ENCODE assay signal across 8 cellular contexts in the genomic region with DNA sequence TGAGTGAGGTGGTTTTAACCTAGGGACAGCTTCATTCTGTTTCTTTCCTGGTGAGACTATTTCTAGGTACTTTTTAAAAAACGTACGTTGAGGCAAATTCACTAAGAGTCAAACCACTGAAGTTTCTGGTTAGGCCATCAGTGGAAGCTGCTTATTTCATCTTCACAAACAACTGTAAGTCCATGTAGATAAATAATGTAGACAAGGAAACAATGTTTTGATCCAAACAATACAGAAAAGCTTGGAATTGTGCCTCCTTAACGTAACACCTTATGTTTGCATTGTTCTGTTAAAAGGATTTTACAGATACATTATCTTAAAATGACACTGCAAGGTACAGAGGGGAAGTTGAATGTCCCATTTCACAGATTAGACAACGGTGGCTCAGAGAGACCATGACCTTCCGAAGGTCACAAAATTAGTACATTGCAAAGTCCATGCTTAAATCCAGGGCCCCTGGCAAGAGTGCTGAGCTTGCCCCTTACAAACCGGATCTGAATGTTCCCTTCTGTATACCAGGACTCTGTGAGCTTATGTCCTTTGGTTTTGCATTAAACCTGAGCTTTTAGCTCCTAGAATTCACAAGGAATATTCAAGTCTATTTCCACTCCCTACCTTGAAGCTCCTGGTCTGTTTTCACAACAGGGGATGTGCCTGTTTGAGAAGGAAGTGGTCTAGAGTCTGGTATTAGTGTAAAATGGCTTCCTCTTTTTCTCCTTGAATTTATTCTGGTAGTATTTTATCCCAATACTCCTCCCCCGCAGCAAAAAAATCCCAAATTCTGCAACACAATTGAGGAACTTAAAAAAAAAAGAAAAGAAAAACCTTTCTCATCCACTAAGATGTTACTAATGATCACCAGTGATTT. TPM values are rescaled to one million over a fixed set of nuclear protein-coding genes. Genes with fewer than 3 reads are reported as not detected.
DNase-seq lines count a peak whose midpoint lies in the region; ATAC-seq and TF ChIP-seq lines count a peak whose summit lies in the region.

No MANE protein-coding gene starts in this region.

- no peak overlapping the region for H2BK15ac ChIP-seq in H9 (ENCODE audit: low read depth, low read length)
- no peak overlapping the region for H2BK15ac ChIP-seq in neuronal stem cell (ENCODE audit: low read length)

- H2AFZ ChIP-seq in H9 (ENCODE audit: low read length) (peak overlapping the region; percentile 88), neuronal stem cell (ENCODE audit: low read length) (peak overlapping the region; percentile 76)

- H3K36me3 ChIP-seq in Peyer's patch: no peaks in the 10 kb centered on the region
- no peaks in the 10 kb centered on the region for H3K36me3 ChIP-seq in endocrine pancreas (ENCODE audit: control insufficient read depth, insufficient read depth, low read length)
- H3K36me3 ChIP-seq in neuronal stem cell (replicated peaks in 1 of 2; ENCODE audit: control insufficient read depth in 2 of 2, insufficient read depth in 2 of 2, low read length in 2 of 2): no peaks in the 10 kb centered on the region

- no peaks in the 10 kb centered on the region for H4K20me1 ChIP-seq in H9 (ENCODE audit: control insufficient read depth, insufficient read depth, insufficient read length)

- peaks cover 2% of the 10 kb centered on the region for H3K23me2 ChIP-seq in H9 (ENCODE audit: insufficient read length, low read depth, low read length, poor library complexity, severe bottlenecking)

- H4K91ac ChIP-seq in H9 (ENCODE audit: insufficient read length, low read depth, low read length): no peak overlapping the region
- H4K91ac ChIP-seq in neuronal stem cell (ENCODE audit: low read depth, low read length, poor library complexity): no peak overlapping the region

- WGBS in H9 (ENCODE audit: extremely low coverage, insufficient read length, low lambda C conversion rate): no CpG with 5 or more reads among the region's 7 CpGs
- WGBS in neuronal stem cell (ENCODE audit: extremely low coverage in 2 of 2, insufficient read length in 2 of 2, insufficient replicate concordance in 1 of 2), 2 donors: no CpG with 5 or more reads among the region's 7 CpGs

- H2BK20ac ChIP-seq in H9 (ENCODE audit: low read depth, low read length, poor library complexity, severe bottlenecking): no peak overlapping the region

- H3K4me2 ChIP-seq in H9 (ENCODE audit: insufficient read depth, insufficient read length, low read length) (no peak overlapping the region), neuronal stem cell (ENCODE audit: insufficient read depth, low read length, poor library complexity, severe bottlenecking) (no peak overlapping the region)

- H3K56ac ChIP-seq in H9 (ENCODE audit: insufficient read length, low read depth, low read length): no peak overlapping the region

- no peaks in the 10 kb centered on the region for H3K9me3 Mint-ChIP-seq in H9

- H2BK5ac ChIP-seq in H9 (ENCODE audit: insufficient read length, low read length): no peak overlapping the region
- H2BK5ac ChIP-seq in neuronal stem cell (ENCODE audit: low read length): no peak overlapping the region

- H3K4me3 Mint-ChIP-seq in H9: peak overlapping the region in 1 of 2 experiments; percentile 42; a peak in 1 of 5 replicates

- H3K14ac ChIP-seq in H9 (ENCODE audit: insufficient read depth, low read length) (no peak overlapping the region), neuronal stem cell (ENCODE audit: low read length) (no peak overlapping the region)

- H2BK120ac ChIP-seq in H9 (ENCODE audit: low read depth, low read length, poor library complexity, severe bottlenecking) (no peak overlapping the region), neuronal stem cell (ENCODE audit: low read depth, low read length) (no peak overlapping the region)

- no peaks in the 10 kb centered on the region for H3K27me3 Mint-ChIP-seq in H9 (ENCODE audit: low read depth)

- H3K4ac ChIP-seq in H9 (ENCODE audit: low read depth, low read length) (no peak overlapping the region), neuronal stem cell (ENCODE audit: low read length) (no peak overlapping the region)

- H3K9me3 ChIP-seq in H9 (ENCODE audit: control insufficient read depth, low read depth, low read length) (no peaks in the 10 kb centered on the region), Peyer's patch (no peaks in the 10 kb centered on the region), endocrine pancreas (ENCODE audit: control insufficient read depth, low read length) (no peaks in the 10 kb centered on the region), neuronal stem cell (replicated peaks in 1 of 2; ENCODE audit: control insufficient read depth in 2 of 2, insufficient read depth in 1 of 2, low read depth in 1 of 2, low read length in 2 of 2) (no peaks in the 10 kb centered on the region)

- H2BK12ac ChIP-seq in H9 (ENCODE audit: insufficient read length, low read depth, low read length) (no peak overlapping the region), neuronal stem cell (ENCODE audit: low read length) (no peak overlapping the region)

- H3K27me3 ChIP-seq in H9 (ENCODE audit: insufficient read depth, low read length) (no peaks in the 10 kb centered on the region), Peyer's patch (no peaks in the 10 kb centered on the region), endocrine pancreas (ENCODE audit: control insufficient read depth, insufficient read depth, low read length) (no peaks in the 10 kb centered on the region), neuronal stem cell (ENCODE audit: control insufficient read depth in 3 of 3, insufficient read depth in 3 of 3, low read depth in 1 of 3, low read length in 3 of 3) (no peaks in the 10 kb centered on the region)

- H3K4me1 ChIP-seq in H9 (ENCODE audit: insufficient read depth, low read length): peaks cover 8% of the 10 kb centered on the region; the same call in 1 of the 2 replicates
- H3K4me1 ChIP-seq in Peyer's patch: peaks cover 5 to 32% (median 13%) of the 10 kb centered on the region in 4 donors
- H3K4me1 ChIP-seq in endocrine pancreas (ENCODE audit: control insufficient read depth, insufficient read depth, low read length): no peaks in the 10 kb centered on the region
- H3K4me1 ChIP-seq in neuronal stem cell (ENCODE audit: control insufficient read depth in 2 of 2, insufficient read depth in 1 of 2, low read depth in 1 of 2, low read length in 2 of 2): peaks cover 7 to 13% of the 10 kb centered on the region in 2 donors

- H4K8ac ChIP-seq in H9 (replicated peaks; ENCODE audit: insufficient read length, low read depth, low read length) (no peak overlapping the region), neuronal stem cell (ENCODE audit: low read depth, low read length) (no peak overlapping the region)

- no peak overlapping the region for H3T11ph ChIP-seq in H9 (ENCODE audit: low read length)

- peaks cover 34 to 35% of the 10 kb centered on the region in 2 experiments for H3K4me1 Mint-ChIP-seq in H9

- H3K27ac Mint-ChIP-seq in H9: peak overlapping the region; percentile 94 to 99 (median 97); a peak in 6 of 7 replicates

- H4K5ac ChIP-seq in H9 (ENCODE audit: insufficient read length, low read depth, low read length): no peak overlapping the region

- DNase-seq in H9 (no peak), Peyer's patch (peak in 1 of 3 donors; percentile 44), neuronal stem cell (ENCODE audit: low spot score) (no peak), NCI-H2081 treated with DMSO at 0.1 percent for 48 hours (lab: John Stamatoyannopoulos, UW) (no peak), GM19238 (ENCODE audit: insufficient read length, low spot score) (no peak)

- H2AK5ac ChIP-seq in H9 (ENCODE audit: insufficient read length, low read length) (no peak overlapping the region), neuronal stem cell (ENCODE audit: low read depth, low read length) (no peak overlapping the region)

- H3K23ac ChIP-seq in H9 (ENCODE audit: insufficient read length, low read depth, low read length) (no peak overlapping the region), neuronal stem cell (ENCODE audit: low read depth, low read length, poor library complexity) (no peak overlapping the region)

- no peaks in the 10 kb centered on the region for H3K79me2 ChIP-seq in H9 (ENCODE audit: insufficient read depth, low read length)

- no peak for ATAC-seq in GM21381 (IDR thresholded peaks at IDR 0.05; ENCODE audit: unreplicated experiment)
- ATAC-seq in activated CD4-positive, CD25-positive, alpha-beta regulatory T cell treated with anti-CD3 and anti-CD28 coated beads, Interleukin-2, amount 50 U/mL, for 24 hours: no peak

- H3K4me3 ChIP-seq in Peyer's patch: no peak overlapping the region
- H3K4me3 ChIP-seq in endocrine pancreas (ENCODE audit: control insufficient read depth, insufficient read depth, low read length): peak overlapping the region; percentile 67
- H3K4me3 ChIP-seq in neuronal stem cell (ENCODE audit: low read length in 2 of 2): no peak overlapping the region

- no peaks in the 10 kb centered on the region for H3K36me3 Mint-ChIP-seq in H9 (ENCODE audit: insufficient read depth in 1 of 3, low read depth in 3 of 3)

- H3K79me1 ChIP-seq in H9 (ENCODE audit: insufficient read depth, low read depth, low read length, poor library complexity, severe bottlenecking) (no peaks in the 10 kb centered on the region), neuronal stem cell (ENCODE audit: low read depth, low read length) (no peaks in the 10 kb centered on the region)

- H3K9ac ChIP-seq in H9 (ENCODE audit: extremely low read depth, insufficient read length, low read length) (no peak overlapping the region), endocrine pancreas (ENCODE audit: control insufficient read depth, insufficient read depth, low read length) (no peak overlapping the region), neuronal stem cell (ENCODE audit: low read depth, low read length, poor library complexity) (no peak overlapping the region)

- H3K18ac ChIP-seq in H9 (ENCODE audit: insufficient read length, low read depth, low read length) (no peak overlapping the region), neuronal stem cell (ENCODE audit: low read length) (no peak overlapping the region)

- H3K27ac ChIP-seq in H9 (ENCODE audit: insufficient read length, low read depth, low read length) (peak overlapping the region; percentile 32), Peyer's patch (peak overlapping the region; percentile 68 to 87 (median 82)), neuronal stem cell (replicated peaks; ENCODE audit: low read length) (peak overlapping the region; percentile 25)

- no peak for TF ChIP-seq POLR2A in Peyer's patch (IDR thresholded peaks at IDR 0.05)

- TF ChIP-seq CTCF in H9 (conservative IDR thresholded peaks at IDR 0.05) (no peak), Peyer's patch (IDR thresholded peaks at IDR 0.05) (no peak)

RNA-seq across cellular contexts. Expression of a gene that starts 28.8 kb away (rescaled TPM):
- total RNA-seq in H9 (2021): 79.2 and 82.8 TPM in 2 replicates
- total RNA-seq in Peyer's patch: 10 to 100 TPM; 23.3 to 59.4 (median 43.4) TPM
- polyA plus RNA-seq in neuronal stem cell (2013, experiment 1 of 2): 31.6 TPM
- polyA plus RNA-seq in neuronal stem cell (2013, experiment 2 of 2): 32.6 TPM

Comparison
In these comparisons a context has a peak if more than half of its experiments do, and no peak if none do; other contexts are left out.
1. H3K27ac ChIP-seq: peak in every context shown above with its lines; median percentile 82 in Peyer's patch; 32 in H9; 25 in neuronal stem cell.